Comparison of ENCODE assay signal across 1 cellular context in the genomic region with DNA sequence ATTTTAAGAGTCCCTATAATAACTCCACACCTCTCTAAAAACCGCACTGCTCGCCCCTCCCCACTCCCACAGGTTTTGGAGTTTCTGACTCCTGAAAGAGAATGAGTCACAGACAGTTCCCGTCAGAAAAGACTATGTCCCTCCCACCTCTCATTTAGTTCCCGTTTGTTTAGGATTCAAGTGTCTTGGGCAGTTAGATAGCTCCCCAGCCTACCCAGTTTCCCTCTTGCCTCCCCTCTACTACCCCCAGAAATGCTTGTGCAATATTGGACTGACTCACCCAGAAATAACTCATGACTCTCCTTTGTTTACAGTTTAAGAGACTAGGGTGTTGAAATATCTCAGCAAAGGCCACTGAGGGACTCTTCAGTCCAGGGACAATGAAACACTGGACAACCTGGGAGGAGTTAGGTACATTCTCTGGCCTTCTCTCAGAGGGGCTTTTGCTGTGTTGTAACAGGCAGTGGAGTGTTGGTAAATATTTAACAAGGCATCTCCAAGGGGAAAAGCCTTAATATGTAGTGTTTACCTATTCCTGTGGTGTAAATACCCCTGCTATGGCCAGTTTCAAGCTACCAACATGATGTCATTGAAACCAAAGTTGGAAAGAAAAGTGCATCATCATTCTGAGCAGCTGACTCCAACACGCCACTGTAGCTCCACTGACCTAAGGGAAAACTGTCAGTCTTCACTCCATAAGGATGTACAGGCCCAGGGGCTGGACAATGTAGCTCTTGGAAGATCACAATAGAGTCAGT.
A peak's percentile ranks its signal among the peaks of the same experiment; 100 is the strongest.
TF ChIP-seq lines count a peak whose summit lies in the region.

No MANE protein-coding gene starts in this region.

TF ChIP-seq in HepG2, 621 proteins besides CTCF, POLR2A, EP300 and RAD21 (continued from another document and continues in another):
- TF ChIP-seq ZNF552 (CRISPR knock-in tag; IDR thresholded peaks at IDR 0.05; ENCODE audit: borderline replicate concordance) (no peak), ZNF224 (CRISPR knock-in tag; IDR thresholded peaks at IDR 0.05) (no peak), ATF1 (CRISPR knock-in tag; IDR thresholded peaks at IDR 0.05) (peak; percentile 82), POGZ (CRISPR knock-in tag; IDR thresholded peaks at IDR 0.05) (peak; percentile 79), KDM2A (CRISPR knock-in tag; IDR thresholded peaks at IDR 0.05; ENCODE audit: borderline replicate concordance, low read depth) (peak; percentile 57; the same call in 1 of the 2 replicates), GATA4 (IDR thresholded peaks at IDR 0.05; ENCODE audit: borderline replicate concordance, low read depth) (peak; percentile 59; the same call in 1 of the 2 replicates), ZNF230 (CRISPR knock-in tag; IDR thresholded peaks at IDR 0.05) (no peak; the same call in 1 of the 2 replicates), FOXP1 (IDR thresholded peaks at IDR 0.05) (peak; percentile 100), FOXP1 (CRISPR knock-in tag; IDR thresholded peaks at IDR 0.05) (peak; percentile 99), TAF15 (IDR thresholded peaks at IDR 0.05; ENCODE audit: low read depth, low read length, poor library complexity, severe bottlenecking) (no peak), SMAD3 (CRISPR knock-in tag; IDR thresholded peaks at IDR 0.05) (peak; percentile 94), FOSL1 (CRISPR knock-in tag; IDR thresholded peaks at IDR 0.05; ENCODE audit: borderline replicate concordance) (peak; percentile 97), TSC22D2 (CRISPR knock-in tag; IDR thresholded peaks at IDR 0.05; ENCODE audit: borderline replicate concordance) (no peak), TEAD2 (CRISPR knock-in tag; IDR thresholded peaks at IDR 0.05) (no peak), ETV6 (CRISPR knock-in tag; conservative IDR thresholded peaks at IDR 0.05) (no peak), ZNF766 (CRISPR knock-in tag; IDR thresholded peaks at IDR 0.05; ENCODE audit: borderline replicate concordance) (peak; percentile 51; the same call in 1 of the 2 replicates), ZEB1 (IDR thresholded peaks at IDR 0.05; ENCODE audit: insufficient replicate concordance, low read depth) (peak; percentile 82), KDM4B (CRISPR knock-in tag; IDR thresholded peaks at IDR 0.05) (peak; percentile 65), ZNF484 (CRISPR knock-in tag; IDR thresholded peaks at IDR 0.05; ENCODE audit: borderline replicate concordance, low read depth) (no peak), ZFYVE20 (CRISPR knock-in tag; IDR thresholded peaks at IDR 0.05; ENCODE audit: borderline replicate concordance, low read depth) (no peak), KLF12 (CRISPR knock-in tag; IDR thresholded peaks at IDR 0.05; ENCODE audit: borderline replicate concordance) (peak; percentile 37; the same call in 1 of the 2 replicates), ZNF792 (CRISPR knock-in tag; IDR thresholded peaks at IDR 0.05) (peak; percentile 93), ZNF879 (CRISPR knock-in tag; IDR thresholded peaks at IDR 0.05) (no peak), ZNF761 (CRISPR knock-in tag; conservative IDR thresholded peaks at IDR 0.05) (peak; percentile 35; the same call in 1 of the 2 replicates), ERF (CRISPR knock-in tag; IDR thresholded peaks at IDR 0.05) (no peak; the same call in 1 of the 2 replicates)
- TF ChIP-seq, protein P1, sequence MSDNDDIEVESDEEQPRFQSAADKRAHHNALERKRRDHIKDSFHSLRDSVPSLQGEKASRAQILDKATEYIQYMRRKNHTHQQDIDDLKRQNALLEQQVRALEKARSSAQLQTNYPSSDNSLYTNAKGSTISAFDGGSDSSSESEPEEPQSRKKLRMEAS (IDR thresholded peaks at IDR 0.05), result peak; percentile 64; the same call in 1 of the 2 replicates
- TF ChIP-seq, protein P2, sequence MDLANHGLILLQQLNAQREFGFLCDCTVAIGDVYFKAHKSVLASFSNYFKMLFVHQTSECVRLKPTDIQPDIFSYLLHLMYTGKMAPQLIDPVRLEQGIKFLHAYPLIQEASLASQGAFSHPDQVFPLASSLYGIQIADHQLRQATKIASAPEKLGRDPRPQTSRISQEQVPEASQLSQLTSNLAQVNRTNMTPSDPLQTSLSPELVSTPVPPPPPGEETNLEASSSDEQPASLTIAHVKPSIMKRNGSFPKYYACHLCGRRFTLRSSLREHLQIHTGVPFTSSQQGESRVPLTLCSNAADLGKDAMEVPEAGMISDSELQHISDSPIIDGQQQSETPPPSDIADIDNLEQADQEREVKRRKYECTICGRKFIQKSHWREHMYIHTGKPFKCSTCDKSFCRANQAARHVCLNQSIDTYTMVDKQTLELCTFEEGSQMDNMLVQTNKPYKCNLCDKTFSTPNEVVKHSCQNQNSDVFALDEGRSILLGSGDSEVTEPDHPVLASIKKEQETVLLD (CRISPR knock-in tag; IDR thresholded peaks at IDR 0.05; ENCODE audit: low read depth), result no peak
- TF ChIP-seq, protein P3, sequence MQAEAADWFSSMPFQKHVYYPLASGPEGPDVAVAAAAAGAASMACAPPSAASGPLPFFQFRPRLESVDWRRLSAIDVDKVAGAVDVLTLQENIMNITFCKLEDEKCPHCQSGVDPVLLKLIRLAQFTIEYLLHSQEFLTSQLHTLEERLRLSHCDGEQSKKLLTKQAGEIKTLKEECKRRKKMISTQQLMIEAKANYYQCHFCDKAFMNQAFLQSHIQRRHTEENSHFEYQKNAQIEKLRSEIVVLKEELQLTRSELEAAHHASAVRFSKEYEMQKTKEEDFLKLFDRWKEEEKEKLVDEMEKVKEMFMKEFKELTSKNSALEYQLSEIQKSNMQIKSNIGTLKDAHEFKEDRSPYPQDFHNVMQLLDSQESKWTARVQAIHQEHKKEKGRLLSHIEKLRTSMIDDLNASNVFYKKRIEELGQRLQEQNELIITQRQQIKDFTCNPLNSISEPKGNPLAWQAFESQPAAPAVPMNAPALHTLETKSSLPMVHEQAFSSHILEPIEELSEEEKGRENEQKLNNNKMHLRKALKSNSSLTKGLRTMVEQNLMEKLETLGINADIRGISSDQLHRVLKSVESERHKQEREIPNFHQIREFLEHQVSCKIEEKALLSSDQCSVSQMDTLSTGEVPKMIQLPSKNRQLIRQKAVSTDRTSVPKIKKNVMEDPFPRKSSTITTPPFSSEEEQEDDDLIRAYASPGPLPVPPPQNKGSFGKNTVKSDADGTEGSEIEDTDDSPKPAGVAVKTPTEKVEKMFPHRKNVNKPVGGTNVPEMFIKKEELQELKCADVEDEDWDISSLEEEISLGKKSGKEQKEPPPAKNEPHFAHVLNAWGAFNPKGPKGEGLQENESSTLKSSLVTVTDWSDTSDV (CRISPR knock-in tag; IDR thresholded peaks at IDR 0.05), result no peak
- TF ChIP-seq, protein P4, sequence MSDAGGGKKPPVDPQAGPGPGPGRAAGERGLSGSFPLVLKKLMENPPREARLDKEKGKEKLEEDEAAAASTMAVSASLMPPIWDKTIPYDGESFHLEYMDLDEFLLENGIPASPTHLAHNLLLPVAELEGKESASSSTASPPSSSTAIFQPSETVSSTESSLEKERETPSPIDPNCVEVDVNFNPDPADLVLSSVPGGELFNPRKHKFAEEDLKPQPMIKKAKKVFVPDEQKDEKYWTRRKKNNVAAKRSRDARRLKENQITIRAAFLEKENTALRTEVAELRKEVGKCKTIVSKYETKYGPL (CRISPR knock-in tag; IDR thresholded peaks at IDR 0.05), result peak; percentile 14; the same call in 1 of the 2 replicates
- TF ChIP-seq, protein P5, sequence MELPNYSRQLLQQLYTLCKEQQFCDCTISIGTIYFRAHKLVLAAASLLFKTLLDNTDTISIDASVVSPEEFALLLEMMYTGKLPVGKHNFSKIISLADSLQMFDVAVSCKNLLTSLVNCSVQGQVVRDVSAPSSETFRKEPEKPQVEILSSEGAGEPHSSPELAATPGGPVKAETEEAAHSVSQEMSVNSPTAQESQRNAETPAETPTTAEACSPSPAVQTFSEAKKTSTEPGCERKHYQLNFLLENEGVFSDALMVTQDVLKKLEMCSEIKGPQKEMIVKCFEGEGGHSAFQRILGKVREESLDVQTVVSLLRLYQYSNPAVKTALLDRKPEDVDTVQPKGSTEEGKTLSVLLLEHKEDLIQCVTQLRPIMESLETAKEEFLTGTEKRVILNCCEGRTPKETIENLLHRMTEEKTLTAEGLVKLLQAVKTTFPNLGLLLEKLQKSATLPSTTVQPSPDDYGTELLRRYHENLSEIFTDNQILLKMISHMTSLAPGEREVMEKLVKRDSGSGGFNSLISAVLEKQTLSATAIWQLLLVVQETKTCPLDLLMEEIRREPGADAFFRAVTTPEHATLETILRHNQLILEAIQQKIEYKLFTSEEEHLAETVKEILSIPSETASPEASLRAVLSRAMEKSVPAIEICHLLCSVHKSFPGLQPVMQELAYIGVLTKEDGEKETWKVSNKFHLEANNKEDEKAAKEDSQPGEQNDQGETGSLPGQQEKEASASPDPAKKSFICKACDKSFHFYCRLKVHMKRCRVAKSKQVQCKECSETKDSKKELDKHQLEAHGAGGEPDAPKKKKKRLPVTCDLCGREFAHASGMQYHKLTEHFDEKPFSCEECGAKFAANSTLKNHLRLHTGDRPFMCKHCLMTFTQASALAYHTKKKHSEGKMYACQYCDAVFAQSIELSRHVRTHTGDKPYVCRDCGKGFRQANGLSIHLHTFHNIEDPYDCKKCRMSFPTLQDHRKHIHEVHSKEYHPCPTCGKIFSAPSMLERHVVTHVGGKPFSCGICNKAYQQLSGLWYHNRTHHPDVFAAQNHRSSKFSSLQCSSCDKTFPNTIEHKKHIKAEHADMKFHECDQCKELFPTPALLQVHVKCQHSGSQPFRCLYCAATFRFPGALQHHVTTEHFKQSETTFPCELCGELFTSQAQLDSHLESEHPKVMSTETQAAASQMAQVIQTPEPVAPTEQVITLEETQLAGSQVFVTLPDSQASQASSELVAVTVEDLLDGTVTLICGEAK (IDR thresholded peaks at IDR 0.05), result no peak
- TF ChIP-seq, protein P5 (CRISPR knock-in tag; IDR thresholded peaks at IDR 0.05), result peak; percentile 26; the same call in 1 of the 2 replicates
- TF ChIP-seq, protein P6, sequence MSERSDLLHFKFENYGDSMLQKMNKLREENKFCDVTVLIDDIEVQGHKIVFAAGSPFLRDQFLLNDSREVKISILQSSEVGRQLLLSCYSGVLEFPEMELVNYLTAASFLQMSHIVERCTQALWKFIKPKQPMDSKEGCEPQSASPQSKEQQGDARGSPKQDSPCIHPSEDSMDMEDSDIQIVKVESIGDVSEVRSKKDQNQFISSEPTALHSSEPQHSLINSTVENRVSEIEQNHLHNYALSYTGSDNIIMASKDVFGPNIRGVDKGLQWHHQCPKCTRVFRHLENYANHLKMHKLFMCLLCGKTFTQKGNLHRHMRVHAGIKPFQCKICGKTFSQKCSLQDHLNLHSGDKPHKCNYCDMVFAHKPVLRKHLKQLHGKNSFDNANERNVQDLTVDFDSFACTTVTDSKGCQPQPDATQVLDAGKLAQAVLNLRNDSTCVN (CRISPR knock-in tag; IDR thresholded peaks at IDR 0.05; ENCODE audit: borderline replicate concordance), result peak; percentile 50; the same call in 1 of the 2 replicates
